9 cellular contexts compared by ENCODE assay signal in genomic region chr4:77203380-77204197, GRCh38. TPM values are rescaled to one million over a fixed set of nuclear protein-coding genes. Genes with fewer than 3 reads are reported as not detected.
DNase-seq lines count a peak whose midpoint lies in the region; FAIRE-seq and TF ChIP-seq lines count a peak whose summit lies in the region.
"Had no signal": no experiment of that assay in that cellular context is flagged by ENCODE, and none has a peak within 500 bp of the region (broad histone marks: within the 10 kb centered on the region; RNA-seq: fewer than 3 reads in every experiment).

No MANE protein-coding gene starts in this region.

- peak; percentile 88 for DNase-seq in CD1c-positive myeloid dendritic cell (ENCODE audit: extremely low spot score)
- DNase-seq in GM19239 (ENCODE audit: insufficient read length, low spot score) = peak; percentile 35
- peak; percentile 36 for DNase-seq in HuH-7.5 (ENCODE audit: low spot score)
- peak; percentile 61 to 73 for DNase-seq in SJSA1 (ENCODE audit: low read depth in 1 of 2, low spot score in 2 of 2)
- peak; percentile 75 for DNase-seq in activated naive CD4-positive, alpha-beta T cell treated with anti-CD3 and anti-CD28 coated beads, Interleukin-2, amount 10 ng/mL, durations not matched to agents 7 days and 5 days
- peak; percentile 77 for DNase-seq in glomerular visceral epithelial cell (ENCODE audit: extremely low spot score)
- peak; percentile 54 for DNase-seq in progenitor cell of endocrine pancreas (ENCODE audit: low spot score, unreplicated experiment)
- DNase-seq in vagina (ENCODE audit: extremely low spot score in 2 of 2) = no peak

- intact Hi-C loops in vagina (cut with DNase I) = loop anchor here (5.0 kb wide), 1 partner anchor 101 kb away; no protein-coding TSS in a partner anchor

- CTCF ChIA-PET in activated naive CD4-positive, alpha-beta T cell treated with anti-CD3 and anti-CD28 coated beads, Interleukin-2, amount 10 ng/mL, durations not matched to agents 7 days and 5 days (lab: Charles Lee) = interaction anchor here (0.6 to 7.9 kb wide), 40 partner anchors 9 to 621 kb away, joined by 3 to 130 read pairs (median 5); partner anchors contain the start of gene CCNI

- no peaks in the 10 kb centered on the region for H3K36me3 Mint-ChIP-seq in activated naive CD4-positive, alpha-beta T cell treated with anti-CD3 and anti-CD28 coated beads, Interleukin-2, amount 10 ng/mL, durations not matched to agents 7 days and 5 days
- H3K36me3 Mint-ChIP-seq in progenitor cell of endocrine pancreas (ENCODE audit: insufficient read depth) = no peaks in the 10 kb centered on the region

- FAIRE-seq in GM19239 (lab: Jason Lieb, UNC) = peak; percentile 91

- H3K4me3 Mint-ChIP-seq in activated naive CD4-positive, alpha-beta T cell treated with anti-CD3 and anti-CD28 coated beads, Interleukin-2, amount 10 ng/mL, durations not matched to agents 7 days and 5 days = no peak overlapping the region
- H3K4me3 Mint-ChIP-seq in progenitor cell of endocrine pancreas (ENCODE audit: low read depth) = no peak overlapping the region
- H3K4me3 Mint-ChIP-seq: T-helper 1 cell treated with Interleukin-12 subunit alpha and Interleukin-12 subunit beta and Interleukin-4 antibody, amounts not matched to agents 30 μg/mL and 1 μg/mL, for 36 hours had no signal

- H3K27me3 ChIP-seq in SJSA1 (replicated peaks) (peaks cover 8% of the 10 kb centered on the region), vagina (no peaks in the 10 kb centered on the region)

- no peaks in the 10 kb centered on the region for H3K9me3 Mint-ChIP-seq in activated naive CD4-positive, alpha-beta T cell treated with anti-CD3 and anti-CD28 coated beads, Interleukin-2, amount 10 ng/mL, durations not matched to agents 7 days and 5 days
- H3K9me3 Mint-ChIP-seq in progenitor cell of endocrine pancreas (ENCODE audit: low read depth) = no peaks in the 10 kb centered on the region
- H3K9me3 Mint-ChIP-seq: T-helper 1 cell treated with Interleukin-12 subunit alpha and Interleukin-12 subunit beta and Interleukin-4 antibody, amounts not matched to agents 30 μg/mL and 1 μg/mL, for 36 hours had no signal

- no peak overlapping the region for H3K27ac Mint-ChIP-seq in activated naive CD4-positive, alpha-beta T cell treated with anti-CD3 and anti-CD28 coated beads, Interleukin-2, amount 10 ng/mL, durations not matched to agents 7 days and 5 days
- H3K27ac Mint-ChIP-seq in progenitor cell of endocrine pancreas = no peak overlapping the region
- H3K27ac Mint-ChIP-seq: T-helper 1 cell treated with Interleukin-12 subunit alpha and Interleukin-12 subunit beta and Interleukin-4 antibody, amounts not matched to agents 30 μg/mL and 1 μg/mL, for 36 hours had no signal

- H3K4me1 Mint-ChIP-seq in activated naive CD4-positive, alpha-beta T cell treated with anti-CD3 and anti-CD28 coated beads, Interleukin-2, amount 10 ng/mL, durations not matched to agents 7 days and 5 days = peaks cover 6% of the 10 kb centered on the region
- no peaks in the 10 kb centered on the region for H3K4me1 Mint-ChIP-seq in progenitor cell of endocrine pancreas (ENCODE audit: low read depth)

- H3K9me3 ChIP-seq in SJSA1 (replicated peaks) = no peaks in the 10 kb centered on the region
- no peaks in the 10 kb centered on the region for H3K9me3 ChIP-seq in vagina

- H3K4me3 ChIP-seq in SJSA1 = no peak overlapping the region
- no peak overlapping the region for H3K4me3 ChIP-seq in vagina

- H3K27ac ChIP-seq in SJSA1 = no peak overlapping the region
- H3K27ac ChIP-seq in vagina = no peak overlapping the region

- TF ChIP-seq CTCF in progenitor cell of endocrine pancreas (IDR thresholded peaks at IDR 0.05; ENCODE audit: unreplicated experiment) = peak; percentile 78
- TF ChIP-seq CTCF in vagina (IDR thresholded peaks at IDR 0.05) = peak; percentile 39 to 86 (median 75)

- H3K4me1 ChIP-seq in SJSA1 (replicated peaks) (no peaks in the 10 kb centered on the region), vagina (no peaks in the 10 kb centered on the region)

- TF ChIP-seq POLR2A in vagina (IDR thresholded peaks at IDR 0.05) = no peak

- H3K27me3 Mint-ChIP-seq in activated naive CD4-positive, alpha-beta T cell treated with anti-CD3 and anti-CD28 coated beads, Interleukin-2, amount 10 ng/mL, durations not matched to agents 7 days and 5 days = peaks cover 6% of the 10 kb centered on the region
- H3K27me3 Mint-ChIP-seq in progenitor cell of endocrine pancreas = peaks cover 2% of the 10 kb centered on the region

- H3K36me3 ChIP-seq in SJSA1 (no peaks in the 10 kb centered on the region), vagina (no peaks in the 10 kb centered on the region)

RNA-seq across cellular contexts. Expression of gene CCNG2, which starts 46.6 kb away (rescaled TPM):
- 8.1 and 12.3 TPM in 2 replicates for total RNA-seq in SJSA1 (2014; rRNA removed; shearing (Covaris generic))
- total RNA-seq in progenitor cell of endocrine pancreas (84.0 and 89.5 TPM in 2 replicates), vagina (31.4 TPM)

Comparison
In these comparisons a context has a peak if more than half of its experiments do, and no peak if none do; other contexts are left out.
1. DNase-seq: peak in CD1c-positive myeloid dendritic cell (single experiment), GM19239 (single experiment), HuH-7.5 (single experiment), SJSA1 (2 of 2), activated naive CD4-positive, alpha-beta T cell treated with anti-CD3 and anti-CD28 coated beads, Interleukin-2, amount 10 ng/mL, durations not matched to agents 7 days and 5 days (single experiment), glomerular visceral epithelial cell (single experiment) and progenitor cell of endocrine pancreas (single experiment); none in vagina (0 of 2).